In genomic region chr22:46812034-46812605, GRCh38 we compare ENCODE assay signal across 16 cellular contexts.
"Had no signal": no experiment of that assay in that cellular context is flagged by ENCODE, and none has a peak within 500 bp of the region (broad histone marks: within the 10 kb centered on the region; RNA-seq: fewer than 3 reads in every experiment).

No MANE protein-coding gene starts in this region.

- H3K36me3 ChIP-seq: thoracic aorta, WERI-Rb-1 had no signal

- H3K9me3 Mint-ChIP-seq: activated naive CD8-positive, alpha-beta T cell treated with anti-CD3 and anti-CD28 coated beads, Interleukin-2, amount 10 ng/mL, durations not matched to agents 7 days and 5 days; activated T-helper 17 cell treated with anti-CD3 and anti-CD28 coated beads, Interleukin-2, amount 50 U/mL, for 72 hours; immature natural killer cell had no signal

- H3K27me3 ChIP-seq: body of pancreas had no signal

- H3K4me3 Mint-ChIP-seq: activated naive CD8-positive, alpha-beta T cell treated with anti-CD3 and anti-CD28 coated beads, Interleukin-2, amount 10 ng/mL, durations not matched to agents 7 days and 5 days; activated T-helper 17 cell treated with anti-CD3 and anti-CD28 coated beads, Interleukin-2, amount 50 U/mL, for 72 hours; immature natural killer cell; naive thymus-derived CD8-positive, alpha-beta T cell had no signal

- ATAC-seq: activated T-helper 17 cell treated with anti-CD3 and anti-CD28 coated beads, Interleukin-2, amount 50 U/mL, for 72 hours; body of pancreas; esophagus mucosa; naive thymus-derived CD8-positive, alpha-beta T cell had no signal

- H3K27ac Mint-ChIP-seq: activated naive CD8-positive, alpha-beta T cell treated with anti-CD3 and anti-CD28 coated beads, Interleukin-2, amount 10 ng/mL, durations not matched to agents 7 days and 5 days; activated T-helper 17 cell treated with anti-CD3 and anti-CD28 coated beads, Interleukin-2, amount 50 U/mL, for 72 hours had no signal

- FAIRE-seq: colon had no signal

- H3K27me3 Mint-ChIP-seq: activated naive CD8-positive, alpha-beta T cell treated with anti-CD3 and anti-CD28 coated beads, Interleukin-2, amount 10 ng/mL, durations not matched to agents 7 days and 5 days; activated T-helper 17 cell treated with anti-CD3 and anti-CD28 coated beads, Interleukin-2, amount 50 U/mL, for 72 hours; naive thymus-derived CD8-positive, alpha-beta T cell had no signal

- H3K4me3 ChIP-seq: body of pancreas, thoracic aorta had no signal

- H3K27ac ChIP-seq: body of pancreas, WERI-Rb-1 had no signal

- H3K9me3 ChIP-seq: body of pancreas, thoracic aorta had no signal

- DNase-seq: activated CD4-positive, alpha-beta T cell treated with anti-CD3 and anti-CD28 coated beads for 1 hour; activated CD4-positive, alpha-beta T cell treated with anti-CD3 and anti-CD28 coated beads, Interleukin-2, amount 50 U/mL, for 48 hours; activated naive CD4-positive, alpha-beta T cell treated with Interleukin-2 at 50 U/mL for 16 hours; activated naive CD8-positive, alpha-beta T cell treated with anti-CD3 and anti-CD28 coated beads, Interleukin-2, amount 10 ng/mL, durations not matched to agents 7 days and 5 days; amygdala; body of pancreas; immature natural killer cell; mesenchymal stem cell; naive thymus-derived CD8-positive, alpha-beta T cell; retina; SW 1271; WERI-Rb-1 had no signal
